Comparison of ENCODE assay signal across 8 cellular contexts in genomic region chr2:238231251-238231793, GRCh38.
DNase-seq lines count a peak whose midpoint lies in the region; ATAC-seq and TF ChIP-seq lines count a peak whose summit lies in the region.

No MANE protein-coding gene starts in this region.

- peak overlapping the region; percentile 64 to 85 for H3K4me3 ChIP-seq in neutrophil (ENCODE audit: low read depth in 1 of 2, low read length in 1 of 2)

- peak overlapping the region; percentile 80 for H3K27ac Mint-ChIP-seq in stimulated activated naive CD8-positive, alpha-beta T cell treated with anti-CD3 and anti-CD28 coated beads, Interleukin-15, Interleukin-2, amounts not matched to agents 100 ng/mL and 50 ng/mL, for 24 hours

- peaks cover 17% of the 10 kb centered on the region for H3K27me3 Mint-ChIP-seq in stimulated activated naive CD8-positive, alpha-beta T cell treated with anti-CD3 and anti-CD28 coated beads, Interleukin-15, Interleukin-2, amounts not matched to agents 100 ng/mL and 50 ng/mL, for 24 hours

- H3K9me3 Mint-ChIP-seq in stimulated activated naive CD8-positive, alpha-beta T cell treated with anti-CD3 and anti-CD28 coated beads, Interleukin-15, Interleukin-2, amounts not matched to agents 100 ng/mL and 50 ng/mL, for 24 hours: no peaks in the 10 kb centered on the region

- H3K4me3 Mint-ChIP-seq in stimulated activated naive CD8-positive, alpha-beta T cell treated with anti-CD3 and anti-CD28 coated beads, Interleukin-15, Interleukin-2, amounts not matched to agents 100 ng/mL and 50 ng/mL, for 24 hours: peak overlapping the region; percentile 75

- TF ChIP-seq CTCF in neutrophil (IDR thresholded peaks at IDR 0.05): no peak

- DNase-seq in MV-4-11 (lab: John Stamatoyannopoulos, UW) (peak; percentile 85), foreskin melanocyte (peak; percentile 68), AML-193 (lab: John Stamatoyannopoulos, UW) (no peak), RKO (ENCODE audit: low spot score) (no peak)
- peak; percentile 73 for DNase-seq in activated effector memory CD4-positive, alpha-beta T cell treated with Interleukin-2 at 50 U/mL for 16 hours

- H3K4me1 Mint-ChIP-seq in stimulated activated naive CD8-positive, alpha-beta T cell treated with anti-CD3 and anti-CD28 coated beads, Interleukin-15, Interleukin-2, amounts not matched to agents 100 ng/mL and 50 ng/mL, for 24 hours (ENCODE audit: low read depth): peaks cover 29% of the 10 kb centered on the region

- ATAC-seq in GM19328 (IDR thresholded peaks at IDR 0.05; ENCODE audit: unreplicated experiment): peak; percentile 68

- H3K27me3 ChIP-seq in neutrophil: peaks cover 24% of the 10 kb centered on the region

- H3K4me1 ChIP-seq in neutrophil (ENCODE audit: control insufficient read depth in 1 of 2, insufficient read depth in 1 of 2, low read depth in 1 of 2, low read length in 1 of 2): peaks cover 11 to 18% of the 10 kb centered on the region in 2 experiments

- peaks cover 1% of the 10 kb centered on the region for H3K36me3 ChIP-seq in neutrophil

- no peaks in the 10 kb centered on the region for H3K9me3 ChIP-seq in neutrophil

- peaks cover 5% of the 10 kb centered on the region for H3K36me3 Mint-ChIP-seq in stimulated activated naive CD8-positive, alpha-beta T cell treated with anti-CD3 and anti-CD28 coated beads, Interleukin-15, Interleukin-2, amounts not matched to agents 100 ng/mL and 50 ng/mL, for 24 hours (ENCODE audit: low read depth)

- H3K27ac ChIP-seq in neutrophil: peak overlapping the region; percentile 57

Comparison
In these comparisons a context has a peak if more than half of its experiments do, and no peak if none do; other contexts are left out.
1. DNase-seq: peak in MV-4-11 (single experiment), activated effector memory CD4-positive, alpha-beta T cell treated with Interleukin-2 at 50 U/mL for 16 hours (single experiment) and foreskin melanocyte (single experiment); none in AML-193 (0 of 2) and RKO (single experiment).